Comparison of ENCODE assay signal across 8 cellular contexts in the genomic region with DNA sequence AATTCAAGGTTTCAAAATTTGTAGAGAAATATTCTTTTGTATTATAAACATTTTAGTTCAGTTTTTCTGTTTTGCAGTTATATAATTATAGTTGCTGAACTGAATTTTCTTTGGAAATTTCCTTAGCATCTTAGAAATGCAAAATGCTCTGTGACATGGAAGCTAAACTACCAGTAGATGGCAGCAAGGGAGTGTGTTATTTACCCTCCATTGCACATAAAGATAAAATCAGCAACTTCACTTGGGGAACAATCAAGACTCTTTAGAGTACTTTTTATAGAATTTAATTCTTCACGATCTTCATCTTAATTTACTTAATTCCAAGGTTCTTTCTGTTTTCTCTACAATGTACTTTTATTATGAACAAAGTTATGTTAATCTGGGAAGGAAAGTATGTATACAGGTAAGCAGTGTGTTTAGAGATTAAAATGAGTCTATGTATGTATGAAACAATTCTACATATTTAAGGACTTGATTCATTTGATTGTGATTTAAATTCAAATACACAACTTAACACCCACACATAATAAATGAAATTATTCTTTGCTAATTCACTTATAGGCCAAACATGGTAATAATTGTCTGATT.
A peak's percentile ranks its signal among the peaks of the same experiment; 100 is the strongest.
DNase-seq lines count a peak whose midpoint lies in the region; ATAC-seq, FAIRE-seq and TF ChIP-seq lines count a peak whose summit lies in the region.

No MANE protein-coding gene starts in this region.

- peak; percentile 42 for FAIRE-seq in H1 (lab: Jason Lieb, UNC)

- H2BK12ac ChIP-seq in H1 (ENCODE audit: low read depth, low read length) = no peak overlapping the region

- no peak overlapping the region for H2BK15ac ChIP-seq in H1 (ENCODE audit: low read length)

- H3K4me1 ChIP-seq in OCI-LY7 (ENCODE audit: insufficient read depth, low read length, poor library complexity, severe bottlenecking) = no peaks in the 10 kb centered on the region
- H3K4me1 ChIP-seq in H1 (replicated peaks in 1 of 4; ENCODE audit: control insufficient read depth in 3 of 4, insufficient read depth in 4 of 4, low read length in 3 of 4) = no peaks in the 10 kb centered on the region

- no peak overlapping the region for H2AK5ac ChIP-seq in H1 (ENCODE audit: low read depth, low read length)

- no peaks in the 10 kb centered on the region for H3K36me3 Mint-ChIP-seq in naive B cell

- no peak overlapping the region for H4K5ac ChIP-seq in H1 (ENCODE audit: insufficient read length, low read depth, low read length)

- BruUV-seq in OCI-LY7 (replicated peaks; lab: Mats Ljungman, UMichigan) = no TSS peak

- H2BK120ac ChIP-seq in H1 (replicated peaks; ENCODE audit: low read depth, low read length) = no peak overlapping the region

- H3K27me3 ChIP-seq in H1 (replicated peaks in 1 of 4; ENCODE audit: control insufficient read depth in 3 of 4, extremely low read depth in 1 of 4, insufficient read depth in 3 of 4, low read length in 3 of 4) = no peaks in the 10 kb centered on the region

- H3K79me2 ChIP-seq in OCI-LY7 (ENCODE audit: insufficient read depth, low read depth, low read length) (no peaks in the 10 kb centered on the region), H1 (ENCODE audit: control insufficient read depth in 1 of 2, insufficient read depth in 2 of 2, low read length in 2 of 2) (no peaks in the 10 kb centered on the region)

- H3K23me2 ChIP-seq in H1 (ENCODE audit: low read depth, low read length) = no peaks in the 10 kb centered on the region; the same call in 1 of the 2 replicates

- H3K4me3 Mint-ChIP-seq in naive B cell = no peak overlapping the region

- no peaks in the 10 kb centered on the region for H3K79me1 ChIP-seq in H1 (ENCODE audit: low read depth, low read length)

- H3K36me3 ChIP-seq in OCI-LY7 (ENCODE audit: insufficient read depth, low read length) (no peaks in the 10 kb centered on the region), H1 (ENCODE audit: control insufficient read depth in 2 of 4, insufficient read depth in 4 of 4, low read length in 3 of 4) (no peaks in the 10 kb centered on the region)

- no peaks in the 10 kb centered on the region for H3K9me3 Mint-ChIP-seq in naive B cell

- intact Hi-C loops in OCI-LY7 (cut with micrococcal nuclease; ENCODE audit: unreplicated experiment) = loop anchor here (5.0 to 10.0 kb wide), 3 partner anchors 640 to 1067 kb away; no protein-coding TSS in a partner anchor

- H4K8ac ChIP-seq in H1 (ENCODE audit: extremely low read depth, insufficient read depth, low read length) = no peak overlapping the region

- H3K27ac ChIP-seq in C4-2B = no peak overlapping the region
- no peak overlapping the region for H3K27ac ChIP-seq in OCI-LY7 (ENCODE audit: low read depth, low read length, poor library complexity, severe bottlenecking)
- H3K27ac ChIP-seq in H1 (ENCODE audit: low read depth, low read length) = no peak overlapping the region

- no peak for TF ChIP-seq EP300 in H1 (IDR thresholded peaks at IDR 0.05; ENCODE audit: borderline replicate concordance in 1 of 2, low read depth in 2 of 2, low read length in 2 of 2)

- no peak overlapping the region for H2AFZ ChIP-seq in OCI-LY7 (ENCODE audit: low read length)
- no peak overlapping the region for H2AFZ ChIP-seq in H1 (ENCODE audit: low read length)

- H3K23ac ChIP-seq in H1 (ENCODE audit: insufficient read length) = no peak overlapping the region

- peak; percentile 89 for TF ChIP-seq CTCF in C4-2B (conservative IDR thresholded peaks at IDR 0.05)
- peak; percentile 92 for TF ChIP-seq CTCF in OCI-LY7 (conservative IDR thresholded peaks at IDR 0.05; ENCODE audit: low read length)
- TF ChIP-seq CTCF in H1 (IDR thresholded peaks at IDR 0.05; ENCODE audit: control extremely low read depth in 1 of 3, insufficient read depth in 1 of 3, low read depth in 1 of 3, low read length in 3 of 3) = peak in 2 of 3 experiments; percentile 49 to 62; a peak in 2 of 4 replicates

- H3K4ac ChIP-seq in H1 (replicated peaks; ENCODE audit: insufficient read length, low read depth, low read length) = no peak overlapping the region

- ATAC-seq in GM18870 (IDR thresholded peaks at IDR 0.05; ENCODE audit: unreplicated experiment) = peak; percentile 67
- no peak for ATAC-seq in naive B cell (ENCODE audit: low read depth in 2 of 2)
- ATAC-seq in GM19023 (IDR thresholded peaks at IDR 0.05; ENCODE audit: unreplicated experiment) = no peak

- no peak overlapping the region for H3K18ac ChIP-seq in H1 (ENCODE audit: extremely low read depth, low read length)

- H3K27me3 Mint-ChIP-seq in naive B cell = no peaks in the 10 kb centered on the region

- no peak overlapping the region for H2BK20ac ChIP-seq in H1 (ENCODE audit: low read length)

- no peak overlapping the region for H3K14ac ChIP-seq in H1 (ENCODE audit: insufficient read length)

- CTCF ChIA-PET in OCI-LY7 (lab: Charles Lee; ENCODE audit: unreplicated experiment) (no interaction called here), H1 (lab: Charles Lee; ENCODE audit: partially characterized antibody) (interaction anchor here (0.6 to 1.6 kb wide), 8 partner anchors 11 to 634 kb away, joined by 3 to 5 read pairs (median 4); no protein-coding TSS in a partner anchor)

- peak; percentile 90 to 91 for TF ChIP-seq RAD21 in H1 (IDR thresholded peaks at IDR 0.05 in 1 of 2, conservative IDR thresholded peaks at IDR 0.05 in 1 of 2; ENCODE audit: low read depth in 2 of 2, low read length in 2 of 2)

- no peak for TF ChIP-seq POLR2A in H1 (IDR thresholded peaks at IDR 0.05; ENCODE audit: control extremely low read depth in 1 of 2, low read depth in 2 of 2, low read length in 2 of 2)

- H3K4me3 ChIP-seq in OCI-LY7 (ENCODE audit: low read depth, low read length, poor library complexity, severe bottlenecking) (no peak overlapping the region), H1 (ENCODE audit: extremely low read depth in 1 of 4, insufficient read depth in 2 of 4, low read depth in 3 of 4, low read length in 4 of 4) (no peak overlapping the region)

- H4K20me1 ChIP-seq in OCI-LY7 (ENCODE audit: insufficient read depth, low read length) = no peaks in the 10 kb centered on the region
- H4K20me1 ChIP-seq in H1 (replicated peaks in 1 of 2; ENCODE audit: control insufficient read depth in 1 of 2, insufficient read depth in 2 of 2, low read length in 2 of 2) = no peaks in the 10 kb centered on the region

- H3K9ac ChIP-seq in H1 (replicated peaks in 1 of 4; ENCODE audit: extremely low read depth in 1 of 4, low read depth in 3 of 4, low read length in 3 of 4) = no peak overlapping the region

- no peak overlapping the region for H3K56ac ChIP-seq in H1 (replicated peaks; ENCODE audit: insufficient read length, low read depth, low read length)

- H3K4me2 ChIP-seq in OCI-LY7 (ENCODE audit: low read length) (no peak overlapping the region), H1 (ENCODE audit: insufficient read depth in 1 of 2, low read depth in 2 of 2, low read length in 2 of 2) (no peak overlapping the region)

- peaks cover 0 to 2% (median 0%) of the 10 kb centered on the region in 3 donors for H3K4me1 Mint-ChIP-seq in naive B cell

- H3K27ac Mint-ChIP-seq in naive B cell = peak overlapping the region in 1 of 6 donors; percentile 38

- POLR2A ChIA-PET in OCI-LY7 (lab: Charles Lee) (no interaction called here), H1 (lab: Charles Lee; ENCODE audit: partially characterized antibody) (no interaction called here)

- 4% methylated on average over 1 of the region's 1 CpG; no CpG with 5 or more reads in 1 of the 2 experiments for WGBS in H1 (ENCODE audit: extremely low coverage in 1 of 2, insufficient coverage in 1 of 2, insufficient read length in 1 of 2, insufficient replicate concordance in 2 of 2, low coverage in 1 of 2, low lambda C conversion rate in 2 of 2, missing lambda C conversion rate in 1 of 2), 2 experiments

- H3K9me3 ChIP-seq in OCI-LY7 (ENCODE audit: low read length) (no peaks in the 10 kb centered on the region), H1 (ENCODE audit: insufficient read depth in 2 of 2, low read depth in 1 of 2, low read length in 1 of 2) (no peaks in the 10 kb centered on the region)

- H4K91ac ChIP-seq in H1 (replicated peaks; ENCODE audit: insufficient read length, low read length) = no peak overlapping the region

- H3K9me2 ChIP-seq in OCI-LY7 (ENCODE audit: insufficient read depth, low read length) = no peaks in the 10 kb centered on the region

- H2BK5ac ChIP-seq in H1 (ENCODE audit: low read depth, low read length) = no peak overlapping the region

- DNase-seq in HuH-7 (ENCODE audit: low spot score) (peak; percentile 44), OCI-LY7 (ENCODE audit: low spot score) (peak; percentile 56), H1 (ENCODE audit: low read depth in 1 of 2, low spot score in 2 of 2) (no peak), naive B cell (peak; percentile 5)
- DNase-seq in activated T-cell treated with anti-CD3 and anti-CD28 coated beads, Interleukin-2, amount 50 U/mL, for 48 hours = no peak

TF ChIP-seq in H1, 55 proteins besides CTCF, POLR2A, EP300 and RAD21 (continues in another document):
- TF ChIP-seq SP2 (IDR thresholded peaks at IDR 0.05; ENCODE audit: low read length) (no peak), SIRT6 (IDR thresholded peaks at IDR 0.05; ENCODE audit: low read length) (no peak)

Comparison
In these comparisons a context has a peak if more than half of its experiments do, and no peak if none do; other contexts are left out.
1. DNase-seq: peak in HuH-7 (single experiment), OCI-LY7 (single experiment) and naive B cell (single experiment); none in H1 (0 of 2) and activated T-cell treated with anti-CD3 and anti-CD28 coated beads, Interleukin-2, amount 50 U/mL, for 48 hours (0 of 2).
2. Peak in every context shown above with its lines, with median percentiles within 50 percentile points of each other: CTCF ChIP-seq.